In genomic region chr3:69205385-69205784, GRCh38 we compare ENCODE assay signal across 1 cellular context.
TF ChIP-seq lines count a peak whose summit lies in the region.

No MANE protein-coding gene starts in this region.

TF ChIP-seq in WTC11, 78 proteins besides CTCF, POLR2A, EP300 and RAD21 (continued from another document):
- TF ChIP-seq IRF1 (CRISPR knock-in tag; IDR thresholded peaks at IDR 0.05): no peak
- no peak for TF ChIP-seq ATF1 (CRISPR knock-in tag; IDR thresholded peaks at IDR 0.05)
- TF ChIP-seq CDX4 (CRISPR knock-in tag; IDR thresholded peaks at IDR 0.05; ENCODE audit: borderline replicate concordance): no peak
- TF ChIP-seq ZNF232 (CRISPR knock-in tag; IDR thresholded peaks at IDR 0.05): no peak
- no peak for TF ChIP-seq KAT7 (CRISPR knock-in tag; IDR thresholded peaks at IDR 0.05; ENCODE audit: borderline replicate concordance)
- TF ChIP-seq JUN (CRISPR knock-in tag; IDR thresholded peaks at IDR 0.05): no peak
